ENCODE assay signal across 8 cellular contexts in the genomic region with DNA sequence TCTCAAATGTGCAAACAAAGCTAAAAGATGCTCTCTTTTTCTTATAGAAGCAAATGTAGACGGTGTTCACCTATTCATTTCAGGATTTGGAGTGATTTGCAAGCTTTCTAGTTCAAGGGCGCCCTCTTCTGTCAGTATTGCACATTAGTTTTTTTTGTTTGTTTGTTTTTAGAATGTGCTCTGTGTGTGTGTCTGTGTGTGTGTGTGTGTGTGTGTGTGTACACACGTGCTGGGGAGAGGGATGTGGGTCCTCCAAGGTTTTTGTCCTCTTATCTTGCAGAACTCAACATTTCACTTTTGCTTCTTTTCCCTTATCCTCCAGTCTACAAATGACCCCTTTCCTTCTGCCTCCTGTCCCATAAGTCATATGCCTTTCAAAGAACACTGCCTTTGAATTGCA. TPM values are rescaled to one million over a fixed set of nuclear protein-coding genes. Genes with fewer than 3 reads are reported as not detected.
A peak's percentile ranks its signal among the peaks of the same experiment; 100 is the strongest.
DNase-seq lines count a peak whose midpoint lies in the region; ATAC-seq and TF ChIP-seq lines count a peak whose summit lies in the region.

No MANE protein-coding gene starts in this region.

- POLR2A ChIA-PET in HEK293T (lab: Yijun Ruan, JAX) = interaction anchor here (0.7 to 2.8 kb wide), 4 partner anchors 52 to 107 kb away, joined by 3 to 11 read pairs (median 6); partner anchors contain the start of genes GLYCTK and WDR82

- H3K4me1 ChIP-seq in CD4-positive, CD25-positive, alpha-beta regulatory T cell (ENCODE audit: control insufficient read depth, insufficient read depth, low read length, poor library complexity, severe bottlenecking) = no peaks in the 10 kb centered on the region
- H3K4me1 ChIP-seq in uterus = no peaks in the 10 kb centered on the region

- TF ChIP-seq CTCF in uterus (IDR thresholded peaks at IDR 0.05) = peak; percentile 67 to 85 (median 80)

- intact Hi-C loops in activated CD4-positive, alpha-beta T cell treated with anti-CD3 and anti-CD28 coated beads, Interleukin-2, amount 10 ng/mL, durations not matched to agents 24 days and 14 days (cut with micrococcal nuclease) = loop anchor here (1.0 to 10.0 kb wide), 4 partner anchors 48 to 119 kb away; partner anchors contain the start of gene WDR82
- intact Hi-C loops in uterus (cut with DNase I; ENCODE audit: low total_unique reads) = loop anchor here (5.0 to 10.0 kb wide), 2 partner anchors 117 to 335 kb away; no protein-coding TSS in a partner anchor

- no peaks in the 10 kb centered on the region for H3K9me3 ChIP-seq in CD4-positive, CD25-positive, alpha-beta regulatory T cell (ENCODE audit: control insufficient read depth in 2 of 2, low read length in 2 of 2)
- H3K9me3 ChIP-seq in uterus = no peaks in the 10 kb centered on the region

- H3K9me3 Mint-ChIP-seq in CD4-positive, CD25-positive, alpha-beta regulatory T cell = no peaks in the 10 kb centered on the region
- no peaks in the 10 kb centered on the region for H3K9me3 Mint-ChIP-seq in activated CD4-positive, alpha-beta T cell treated with anti-CD3 and anti-CD28 coated beads, Interleukin-2, amount 10 ng/mL, durations not matched to agents 24 days and 14 days

- TF ChIP-seq POLR2A in uterus (IDR thresholded peaks at IDR 0.05) = no peak

- no peaks in the 10 kb centered on the region for H3K27me3 ChIP-seq in CD4-positive, CD25-positive, alpha-beta regulatory T cell (ENCODE audit: control insufficient read depth, insufficient read depth, low read length)
- no peaks in the 10 kb centered on the region for H3K27me3 ChIP-seq in uterus

- H3K4me3 Mint-ChIP-seq in CD4-positive, CD25-positive, alpha-beta regulatory T cell = no peak overlapping the region
- no peak overlapping the region for H3K4me3 Mint-ChIP-seq in activated CD4-positive, alpha-beta T cell treated with anti-CD3 and anti-CD28 coated beads, Interleukin-2, amount 10 ng/mL, durations not matched to agents 24 days and 14 days

- CTCF ChIA-PET in HEK293T (lab: Yijun Ruan, JAX) = interaction anchor here (0.6 to 2.2 kb wide), 24 partner anchors 10 to 908 kb away, joined by 3 to 25 read pairs (median 4); no protein-coding TSS in a partner anchor

- H3K36me3 ChIP-seq in CD4-positive, CD25-positive, alpha-beta regulatory T cell (ENCODE audit: control insufficient read depth, insufficient read depth, low read length) = peaks cover 14% of the 10 kb centered on the region
- no peaks in the 10 kb centered on the region for H3K36me3 ChIP-seq in uterus

- DNase-seq in CD4-positive, CD25-positive, alpha-beta regulatory T cell = peak; percentile 34 to 88 (median 81)
- peak; percentile 60 for DNase-seq in HEK293T (ENCODE audit: extremely low spot score)
- peak; percentile 50 for DNase-seq in NCI-H510A treated with DMSO at 0.1 percent for 48 hours (lab: John Stamatoyannopoulos, UW)
- DNase-seq in activated CD4-positive, alpha-beta T cell treated with anti-CD3 and anti-CD28 coated beads, Interleukin-2, amount 10 ng/mL, durations not matched to agents 24 days and 14 days = peak; percentile 87
- DNase-seq in epithelial cell of prostate (ENCODE audit: low read depth, low spot score) = peak; percentile 16
- peak; percentile 86 for DNase-seq in myocyte (ENCODE audit: low read depth)
- peak in 1 of 2 donors; percentile 43 for DNase-seq in uterus

- peaks cover 7 to 9% (median 8%) of the 10 kb centered on the region in 4 donors for H3K4me1 Mint-ChIP-seq in CD4-positive, CD25-positive, alpha-beta regulatory T cell
- H3K4me1 Mint-ChIP-seq in activated CD4-positive, alpha-beta T cell treated with anti-CD3 and anti-CD28 coated beads, Interleukin-2, amount 10 ng/mL, durations not matched to agents 24 days and 14 days = peaks cover 9% of the 10 kb centered on the region

- H3K27ac ChIP-seq in CD4-positive, CD25-positive, alpha-beta regulatory T cell (ENCODE audit: insufficient read depth, low read length, poor library complexity, severe bottlenecking) = no peak overlapping the region
- H3K27ac ChIP-seq in epithelial cell of prostate = no peak overlapping the region
- H3K27ac ChIP-seq in uterus = no peak overlapping the region

- no peaks in the 10 kb centered on the region for H3K27me3 Mint-ChIP-seq in CD4-positive, CD25-positive, alpha-beta regulatory T cell
- no peaks in the 10 kb centered on the region for H3K27me3 Mint-ChIP-seq in activated CD4-positive, alpha-beta T cell treated with anti-CD3 and anti-CD28 coated beads, Interleukin-2, amount 10 ng/mL, durations not matched to agents 24 days and 14 days

- ATAC-seq in CD4-positive, CD25-positive, alpha-beta regulatory T cell (ENCODE audit: low read depth in 2 of 2) = peak; percentile 72 to 78
- ATAC-seq in HG03097 (IDR thresholded peaks at IDR 0.05; ENCODE audit: low FRiP score, unreplicated experiment) = no peak

- H3K27ac Mint-ChIP-seq in CD4-positive, CD25-positive, alpha-beta regulatory T cell = peak overlapping the region in 1 of 3 donors; percentile 83
- no peak overlapping the region for H3K27ac Mint-ChIP-seq in activated CD4-positive, alpha-beta T cell treated with anti-CD3 and anti-CD28 coated beads, Interleukin-2, amount 10 ng/mL, durations not matched to agents 24 days and 14 days

- H3K4me3 ChIP-seq in CD4-positive, CD25-positive, alpha-beta regulatory T cell (ENCODE audit: low read depth, low read length) = no peak overlapping the region
- no peak overlapping the region for H3K4me3 ChIP-seq in uterus

- H3K36me3 Mint-ChIP-seq in CD4-positive, CD25-positive, alpha-beta regulatory T cell = peaks cover 24% of the 10 kb centered on the region
- peaks cover 6% of the 10 kb centered on the region for H3K36me3 Mint-ChIP-seq in activated CD4-positive, alpha-beta T cell treated with anti-CD3 and anti-CD28 coated beads, Interleukin-2, amount 10 ng/mL, durations not matched to agents 24 days and 14 days (ENCODE audit: low read depth)

TF ChIP-seq in HEK293T, 16 proteins besides CTCF, POLR2A, EP300 and RAD21:
- no peak for TF ChIP-seq FOXK2 (IDR thresholded peaks at IDR 0.05)
- peak; percentile 68 for TF ChIP-seq ZNF384 (IDR thresholded peaks at IDR 0.05)

RNA-seq across cellular contexts. Expression of gene DNAH1, which starts 23.5 kb away (rescaled TPM):
- 59.8 TPM for total RNA-seq in CD4-positive, CD25-positive, alpha-beta regulatory T cell
- 1 to 10 TPM in 1 of 4 donors, under 1 TPM in 3; 0.39 to 1.1 (median 0.58) TPM for polyA plus RNA-seq in CD4-positive, CD25-positive, alpha-beta regulatory T cell
- total RNA-seq in activated CD4-positive, alpha-beta T cell treated with anti-CD3 and anti-CD28 coated beads, Interleukin-2, amount 10 ng/mL, durations not matched to agents 24 days and 14 days = 9.9 and 10.6 TPM in 2 replicates
- total RNA-seq in myocyte (1.9 and 3.8 TPM in 2 replicates), uterus (10 to 100 TPM in 2 of 4 donors, 1 to 10 TPM in 2; 5.1 to 46.2 (median 11.0) TPM)
- 3.3 TPM for polyA plus RNA-seq in myocyte (2012)

RNA-seq across cellular contexts. Expression of gene GLYCTK, which starts 52.0 kb away (rescaled TPM):
- total RNA-seq in CD4-positive, CD25-positive, alpha-beta regulatory T cell = 41.8 TPM
- 10 to 100 TPM; 11.1 to 17.9 (median 13.1) TPM for polyA plus RNA-seq in CD4-positive, CD25-positive, alpha-beta regulatory T cell
- total RNA-seq in activated CD4-positive, alpha-beta T cell treated with anti-CD3 and anti-CD28 coated beads, Interleukin-2, amount 10 ng/mL, durations not matched to agents 24 days and 14 days = 16.3 and 17.4 TPM in 2 replicates
- total RNA-seq in myocyte (6.3 and 7.8 TPM in 2 replicates), uterus (10 to 100 TPM in 3 of 4 donors, 1 to 10 TPM in 1; 3.8 to 15.1 (median 10.8) TPM)
- 6.0 TPM for polyA plus RNA-seq in myocyte (2012)
